Comparison of ENCODE assay signal across 1 cellular context in the genomic region with DNA sequence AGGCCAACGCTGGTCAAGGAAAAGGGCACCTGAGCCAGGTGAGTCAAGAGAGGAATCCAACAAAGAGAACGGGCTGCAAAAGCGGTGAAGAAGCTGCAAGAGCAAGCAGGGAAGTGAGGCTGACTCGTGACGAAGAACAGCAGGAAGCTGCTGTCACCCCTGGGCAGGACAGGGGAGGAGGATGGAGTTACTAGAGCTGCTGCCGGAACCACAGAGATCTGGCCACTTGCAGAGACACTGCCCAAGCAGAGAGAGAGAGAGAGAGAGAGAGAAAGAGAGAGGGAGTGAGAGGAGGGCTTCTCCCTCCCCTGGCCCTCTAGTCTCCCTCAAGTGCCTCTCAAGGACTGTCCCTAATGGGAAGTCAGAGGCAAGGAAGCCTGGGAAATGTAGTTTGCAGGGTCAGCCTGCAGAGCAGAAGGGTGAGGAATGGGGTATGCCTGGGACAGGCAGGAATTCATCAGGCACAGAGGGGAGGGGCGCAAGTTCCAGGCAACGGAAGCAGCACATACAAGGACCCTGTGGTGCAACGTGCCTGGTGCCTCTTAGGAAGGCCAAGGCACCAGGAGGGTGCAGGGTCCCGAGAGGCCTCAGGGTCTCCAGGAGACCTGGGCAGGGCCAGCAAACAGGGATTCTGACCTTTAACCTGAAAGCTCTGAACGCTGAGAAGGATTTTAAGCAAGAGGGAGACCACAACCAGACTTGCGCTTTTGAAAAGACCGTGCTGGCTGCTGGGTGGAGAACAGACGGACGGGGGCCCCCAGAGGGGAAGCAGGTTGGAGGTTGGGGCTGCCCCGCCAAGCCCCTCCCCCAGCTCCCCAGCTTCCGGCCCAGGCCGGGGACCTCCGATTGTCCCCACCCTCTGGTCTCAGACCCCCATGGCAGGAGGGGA.
TF ChIP-seq lines count a peak whose summit lies in the region.

No MANE protein-coding gene starts in this region.

TF ChIP-seq in HEK293, 187 proteins besides CTCF, POLR2A, EP300 and RAD21 (continued from another document):
- TF ChIP-seq, protein P1, sequence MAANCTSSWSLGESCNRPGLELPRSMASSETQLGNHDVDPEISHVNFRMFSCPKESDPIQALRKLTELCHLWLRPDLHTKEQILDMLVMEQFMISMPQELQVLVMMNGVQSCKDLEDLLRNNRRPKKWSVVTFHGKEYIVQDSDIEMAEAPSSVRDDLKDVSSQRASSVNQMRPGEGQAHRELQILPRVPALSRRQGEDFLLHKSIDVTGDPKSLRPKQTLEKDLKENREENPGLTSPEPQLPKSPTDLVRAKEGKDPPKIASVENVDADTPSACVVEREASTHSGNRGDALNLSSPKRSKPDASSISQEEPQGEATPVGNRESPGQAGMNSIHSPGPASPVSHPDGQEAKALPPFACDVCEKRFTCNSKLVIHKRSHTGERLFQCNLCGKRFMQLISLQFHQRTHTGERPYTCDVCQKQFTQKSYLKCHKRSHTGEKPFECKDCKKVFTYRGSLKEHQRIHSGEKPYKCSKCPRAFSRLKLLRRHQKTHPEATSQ (tag by site-specific recombination; IDR thresholded peaks at IDR 0.05): no peak
- TF ChIP-seq ZIC2 (tag by site-specific recombination; IDR thresholded peaks at IDR 0.05) (peak; percentile 46), PRDM1 (tag by site-specific recombination; IDR thresholded peaks at IDR 0.05) (no peak), ZNF239 (tag by site-specific recombination; IDR thresholded peaks at IDR 0.05) (no peak), ZNF623 (tag by site-specific recombination; IDR thresholded peaks at IDR 0.05) (peak; percentile 65), BCL11A (tag by site-specific recombination; IDR thresholded peaks at IDR 0.05; ENCODE audit: low read depth) (no peak), ZNF529 (tag by site-specific recombination; IDR thresholded peaks at IDR 0.05; ENCODE audit: insufficient replicate concordance) (no peak), SP3 (tag by site-specific recombination; IDR thresholded peaks at IDR 0.05) (no peak), ZNF354C (tag by site-specific recombination; IDR thresholded peaks at IDR 0.05; ENCODE audit: borderline replicate concordance, low read depth) (no peak), ZNF366 (tag by site-specific recombination; conservative IDR thresholded peaks at IDR 0.05) (0 out of 2 replicates have a peak, but pooled peaks have one; percentile 9), TCF7L2 (IDR thresholded peaks at IDR 0.05; ENCODE audit: borderline replicate concordance, low read depth, low read length) (no peak), ZNF654 (tag by site-specific recombination; IDR thresholded peaks at IDR 0.05; ENCODE audit: low read depth) (no peak), ZNF76 (tag by site-specific recombination; IDR thresholded peaks at IDR 0.05; ENCODE audit: borderline replicate concordance, low read depth) (peak; percentile 28; the same call in 1 of the 2 replicates), ZXDB (tag by site-specific recombination; IDR thresholded peaks at IDR 0.05) (0 out of 2 replicates have a peak, but pooled peaks have one; percentile 19), KLF16 (tag by site-specific recombination; IDR thresholded peaks at IDR 0.05) (no peak), ZNF335 (tag by site-specific recombination; conservative IDR thresholded peaks at IDR 0.05) (peak; percentile 68), ZNF514 (tag by site-specific recombination; IDR thresholded peaks at IDR 0.05) (no peak), ZBTB17 (tag by site-specific recombination; IDR thresholded peaks at IDR 0.05) (peak; percentile 88), ZNF24 (tag by site-specific recombination; IDR thresholded peaks at IDR 0.05) (no peak), ZEB2 (tag by site-specific recombination; IDR thresholded peaks at IDR 0.05) (no peak), ZNF677 (tag by site-specific recombination; IDR thresholded peaks at IDR 0.05) (no peak), ZNF202 (tag by site-specific recombination; IDR thresholded peaks at IDR 0.05; ENCODE audit: borderline replicate concordance) (no peak), GLI2 (tag by site-specific recombination; IDR thresholded peaks at IDR 0.05; ENCODE audit: borderline replicate concordance, low read depth) (no peak), SCRT1 (tag by site-specific recombination; IDR thresholded peaks at IDR 0.05; ENCODE audit: borderline replicate concordance) (no peak), ZNF561 (tag by site-specific recombination; IDR thresholded peaks at IDR 0.05; ENCODE audit: borderline replicate concordance) (no peak), ZNF416 (tag by site-specific recombination; IDR thresholded peaks at IDR 0.05) (no peak), ZFHX2 (tag by site-specific recombination; conservative IDR thresholded peaks at IDR 0.05) (no peak), ZNF266 (tag by site-specific recombination; IDR thresholded peaks at IDR 0.05; ENCODE audit: low read depth) (no peak), ZNF747 (tag by site-specific recombination; IDR thresholded peaks at IDR 0.05) (no peak)
- TF ChIP-seq, protein P2, sequence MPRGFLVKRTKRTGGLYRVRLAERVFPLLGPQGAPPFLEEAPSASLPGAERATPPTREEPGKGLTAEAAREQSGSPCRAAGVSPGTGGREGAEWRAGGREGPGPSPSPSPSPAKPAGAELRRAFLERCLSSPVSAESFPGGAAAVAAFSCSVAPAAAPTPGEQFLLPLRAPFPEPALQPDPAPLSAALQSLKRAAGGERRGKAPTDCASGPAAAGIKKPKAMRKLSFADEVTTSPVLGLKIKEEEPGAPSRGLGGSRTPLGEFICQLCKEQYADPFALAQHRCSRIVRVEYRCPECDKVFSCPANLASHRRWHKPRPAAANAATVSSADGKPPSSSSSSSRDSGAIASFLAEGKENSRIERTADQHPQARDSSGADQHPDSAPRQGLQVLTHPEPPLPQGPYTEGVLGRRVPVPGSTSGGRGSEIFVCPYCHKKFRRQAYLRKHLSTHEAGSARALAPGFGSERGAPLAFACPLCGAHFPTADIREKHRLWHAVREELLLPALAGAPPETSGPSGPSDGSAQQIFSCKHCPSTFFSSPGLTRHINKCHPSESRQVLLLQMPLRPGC (tag by site-specific recombination; IDR thresholded peaks at IDR 0.05): no peak
- TF ChIP-seq, protein P3, sequence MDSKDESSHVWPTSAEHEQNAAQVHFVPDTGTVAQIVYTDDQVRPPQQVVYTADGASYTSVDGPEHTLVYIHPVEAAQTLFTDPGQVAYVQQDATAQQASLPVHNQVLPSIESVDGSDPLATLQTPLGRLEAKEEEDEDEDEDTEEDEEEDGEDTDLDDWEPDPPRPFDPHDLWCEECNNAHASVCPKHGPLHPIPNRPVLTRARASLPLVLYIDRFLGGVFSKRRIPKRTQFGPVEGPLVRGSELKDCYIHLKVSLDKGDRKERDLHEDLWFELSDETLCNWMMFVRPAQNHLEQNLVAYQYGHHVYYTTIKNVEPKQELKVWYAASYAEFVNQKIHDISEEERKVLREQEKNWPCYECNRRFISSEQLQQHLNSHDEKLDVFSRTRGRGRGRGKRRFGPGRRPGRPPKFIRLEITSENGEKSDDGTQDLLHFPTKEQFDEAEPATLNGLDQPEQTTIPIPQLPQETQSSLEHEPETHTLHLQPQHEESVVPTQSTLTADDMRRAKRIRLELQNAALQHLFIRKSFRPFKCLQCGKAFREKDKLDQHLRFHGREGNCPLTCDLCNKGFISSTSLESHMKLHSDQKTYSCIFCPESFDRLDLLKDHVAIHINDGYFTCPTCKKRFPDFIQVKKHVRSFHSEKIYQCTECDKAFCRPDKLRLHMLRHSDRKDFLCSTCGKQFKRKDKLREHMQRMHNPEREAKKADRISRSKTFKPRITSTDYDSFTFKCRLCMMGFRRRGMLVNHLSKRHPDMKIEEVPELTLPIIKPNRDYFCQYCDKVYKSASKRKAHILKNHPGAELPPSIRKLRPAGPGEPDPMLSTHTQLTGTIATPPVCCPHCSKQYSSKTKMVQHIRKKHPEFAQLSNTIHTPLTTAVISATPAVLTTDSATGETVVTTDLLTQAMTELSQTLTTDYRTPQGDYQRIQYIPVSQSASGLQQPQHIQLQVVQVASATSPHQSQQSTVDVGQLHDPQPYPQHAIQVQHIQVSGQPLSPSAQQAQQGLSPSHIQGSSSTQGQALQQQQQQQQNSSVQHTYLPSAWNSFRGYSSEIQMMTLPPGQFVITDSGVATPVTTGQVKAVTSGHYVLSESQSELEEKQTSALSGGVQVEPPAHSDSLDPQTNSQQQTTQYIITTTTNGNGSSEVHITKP (tag by site-specific recombination; IDR thresholded peaks at IDR 0.05): peak; percentile 35; the same call in 1 of the 2 replicates
- TF ChIP-seq, protein P4, sequence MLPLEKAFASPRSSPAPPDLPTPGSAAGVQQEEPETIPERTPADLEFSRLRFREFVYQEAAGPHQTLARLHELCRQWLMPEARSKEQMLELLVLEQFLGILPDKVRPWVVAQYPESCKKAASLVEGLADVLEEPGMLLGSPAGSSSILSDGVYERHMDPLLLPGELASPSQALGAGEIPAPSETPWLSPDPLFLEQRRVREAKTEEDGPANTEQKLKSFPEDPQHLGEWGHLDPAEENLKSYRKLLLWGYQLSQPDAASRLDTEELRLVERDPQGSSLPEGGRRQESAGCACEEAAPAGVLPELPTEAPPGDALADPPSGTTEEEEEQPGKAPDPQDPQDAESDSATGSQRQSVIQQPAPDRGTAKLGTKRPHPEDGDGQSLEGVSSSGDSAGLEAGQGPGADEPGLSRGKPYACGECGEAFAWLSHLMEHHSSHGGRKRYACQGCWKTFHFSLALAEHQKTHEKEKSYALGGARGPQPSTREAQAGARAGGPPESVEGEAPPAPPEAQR (tag by site-specific recombination; IDR thresholded peaks at IDR 0.05): no peak
- TF ChIP-seq, protein P5, sequence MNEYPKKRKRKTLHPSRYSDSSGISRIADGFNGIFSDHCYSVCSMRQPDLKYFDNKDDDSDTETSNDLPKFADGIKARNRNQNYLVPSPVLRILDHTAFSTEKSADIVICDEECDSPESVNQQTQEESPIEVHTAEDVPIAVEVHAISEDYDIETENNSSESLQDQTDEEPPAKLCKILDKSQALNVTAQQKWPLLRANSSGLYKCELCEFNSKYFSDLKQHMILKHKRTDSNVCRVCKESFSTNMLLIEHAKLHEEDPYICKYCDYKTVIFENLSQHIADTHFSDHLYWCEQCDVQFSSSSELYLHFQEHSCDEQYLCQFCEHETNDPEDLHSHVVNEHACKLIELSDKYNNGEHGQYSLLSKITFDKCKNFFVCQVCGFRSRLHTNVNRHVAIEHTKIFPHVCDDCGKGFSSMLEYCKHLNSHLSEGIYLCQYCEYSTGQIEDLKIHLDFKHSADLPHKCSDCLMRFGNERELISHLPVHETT (tag by site-specific recombination; IDR thresholded peaks at IDR 0.05): no peak
- TF ChIP-seq, protein P6, sequence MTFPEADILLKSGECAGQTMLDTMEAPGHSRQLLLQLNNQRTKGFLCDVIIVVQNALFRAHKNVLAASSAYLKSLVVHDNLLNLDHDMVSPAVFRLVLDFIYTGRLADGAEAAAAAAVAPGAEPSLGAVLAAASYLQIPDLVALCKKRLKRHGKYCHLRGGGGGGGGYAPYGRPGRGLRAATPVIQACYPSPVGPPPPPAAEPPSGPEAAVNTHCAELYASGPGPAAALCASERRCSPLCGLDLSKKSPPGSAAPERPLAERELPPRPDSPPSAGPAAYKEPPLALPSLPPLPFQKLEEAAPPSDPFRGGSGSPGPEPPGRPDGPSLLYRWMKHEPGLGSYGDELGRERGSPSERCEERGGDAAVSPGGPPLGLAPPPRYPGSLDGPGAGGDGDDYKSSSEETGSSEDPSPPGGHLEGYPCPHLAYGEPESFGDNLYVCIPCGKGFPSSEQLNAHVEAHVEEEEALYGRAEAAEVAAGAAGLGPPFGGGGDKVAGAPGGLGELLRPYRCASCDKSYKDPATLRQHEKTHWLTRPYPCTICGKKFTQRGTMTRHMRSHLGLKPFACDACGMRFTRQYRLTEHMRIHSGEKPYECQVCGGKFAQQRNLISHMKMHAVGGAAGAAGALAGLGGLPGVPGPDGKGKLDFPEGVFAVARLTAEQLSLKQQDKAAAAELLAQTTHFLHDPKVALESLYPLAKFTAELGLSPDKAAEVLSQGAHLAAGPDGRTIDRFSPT (tag by site-specific recombination; IDR thresholded peaks at IDR 0.05): no peak
- TF ChIP-seq, protein P7, sequence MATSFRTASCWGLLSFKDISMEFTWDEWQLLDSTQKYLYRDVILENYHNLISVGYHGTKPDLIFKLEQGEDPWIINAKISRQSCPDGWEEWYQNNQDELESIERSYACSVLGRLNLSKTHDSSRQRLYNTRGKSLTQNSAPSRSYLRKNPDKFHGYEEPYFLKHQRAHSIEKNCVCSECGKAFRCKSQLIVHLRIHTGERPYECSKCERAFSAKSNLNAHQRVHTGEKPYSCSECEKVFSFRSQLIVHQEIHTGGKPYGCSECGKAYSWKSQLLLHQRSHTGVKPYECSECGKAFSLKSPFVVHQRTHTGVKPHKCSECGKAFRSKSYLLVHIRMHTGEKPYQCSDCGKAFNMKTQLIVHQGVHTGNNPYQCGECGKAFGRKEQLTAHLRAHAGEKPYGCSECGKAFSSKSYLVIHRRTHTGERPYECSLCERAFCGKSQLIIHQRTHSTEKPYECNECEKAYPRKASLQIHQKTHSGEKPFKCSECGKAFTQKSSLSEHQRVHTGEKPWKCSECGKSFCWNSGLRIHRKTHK (tag by site-specific recombination; IDR thresholded peaks at IDR 0.05): no peak
- TF ChIP-seq, protein P8, sequence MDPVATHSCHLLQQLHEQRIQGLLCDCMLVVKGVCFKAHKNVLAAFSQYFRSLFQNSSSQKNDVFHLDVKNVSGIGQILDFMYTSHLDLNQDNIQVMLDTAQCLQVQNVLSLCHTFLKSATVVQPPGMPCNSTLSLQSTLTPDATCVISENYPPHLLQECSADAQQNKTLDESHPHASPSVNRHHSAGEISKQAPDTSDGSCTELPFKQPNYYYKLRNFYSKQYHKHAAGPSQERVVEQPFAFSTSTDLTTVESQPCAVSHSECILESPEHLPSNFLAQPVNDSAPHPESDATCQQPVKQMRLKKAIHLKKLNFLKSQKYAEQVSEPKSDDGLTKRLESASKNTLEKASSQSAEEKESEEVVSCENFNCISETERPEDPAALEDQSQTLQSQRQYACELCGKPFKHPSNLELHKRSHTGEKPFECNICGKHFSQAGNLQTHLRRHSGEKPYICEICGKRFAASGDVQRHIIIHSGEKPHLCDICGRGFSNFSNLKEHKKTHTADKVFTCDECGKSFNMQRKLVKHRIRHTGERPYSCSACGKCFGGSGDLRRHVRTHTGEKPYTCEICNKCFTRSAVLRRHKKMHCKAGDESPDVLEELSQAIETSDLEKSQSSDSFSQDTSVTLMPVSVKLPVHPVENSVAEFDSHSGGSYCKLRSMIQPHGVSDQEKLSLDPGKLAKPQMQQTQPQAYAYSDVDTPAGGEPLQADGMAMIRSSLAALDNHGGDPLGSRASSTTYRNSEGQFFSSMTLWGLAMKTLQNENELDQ (tag by site-specific recombination; IDR thresholded peaks at IDR 0.05; ENCODE audit: low read depth): no peak
- TF ChIP-seq, protein P9, sequence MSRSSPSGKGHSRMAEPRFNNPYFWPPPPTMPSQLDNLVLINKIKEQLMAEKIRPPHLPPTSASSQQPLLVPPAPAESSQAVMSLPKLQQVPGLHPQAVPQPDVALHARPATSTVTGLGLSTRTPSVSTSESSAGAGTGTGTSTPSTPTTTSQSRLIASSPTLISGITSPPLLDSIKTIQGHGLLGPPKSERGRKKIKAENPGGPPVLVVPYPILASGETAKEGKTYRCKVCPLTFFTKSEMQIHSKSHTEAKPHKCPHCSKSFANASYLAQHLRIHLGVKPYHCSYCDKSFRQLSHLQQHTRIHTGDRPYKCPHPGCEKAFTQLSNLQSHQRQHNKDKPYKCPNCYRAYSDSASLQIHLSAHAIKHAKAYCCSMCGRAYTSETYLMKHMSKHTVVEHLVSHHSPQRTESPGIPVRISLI (tag by site-specific recombination; IDR thresholded peaks at IDR 0.05): no peak
